Comparison of ENCODE assay signal across 10 cellular contexts in the genomic region with DNA sequence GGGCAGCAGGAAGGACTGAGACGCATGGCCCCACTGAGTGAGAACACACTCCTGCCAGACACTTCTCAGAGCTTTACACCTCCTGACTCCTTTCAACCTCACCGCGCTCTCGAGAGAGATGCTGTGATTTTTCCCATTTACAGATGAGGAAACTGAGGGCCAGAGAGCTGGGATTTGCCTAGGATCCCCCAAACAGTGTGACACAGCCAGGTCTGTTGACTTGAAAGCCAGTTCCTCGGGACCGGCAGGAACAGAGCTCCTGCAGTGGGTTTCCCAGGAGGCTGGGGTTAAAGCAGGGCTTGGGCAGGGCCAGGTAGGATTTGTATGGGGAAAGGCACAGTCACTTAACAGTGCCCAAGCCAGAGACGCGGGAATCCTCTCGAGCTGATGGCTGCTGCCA.
DNase-seq lines count a peak whose midpoint lies in the region; ATAC-seq and TF ChIP-seq lines count a peak whose summit lies in the region.
"Had no signal": no experiment of that assay in that cellular context is flagged by ENCODE, and none has a peak within 500 bp of the region (broad histone marks: within the 10 kb centered on the region; RNA-seq: fewer than 3 reads in every experiment).

No MANE protein-coding gene starts in this region.

- WGBS in heart left ventricle, 4 donors = 88 to 90% (median 89%) methylated on average over 6 to 9 of the region's 9 CpGs
- WGBS in endodermal cell (ENCODE audit: insufficient coverage in 1 of 2, insufficient read length in 1 of 2), 2 experiments = 90 to 93% methylated on average over 7 to 9 of the region's 9 CpGs

- H3K27me3 ChIP-seq in heart left ventricle = no peaks in the 10 kb centered on the region
- H3K27me3 ChIP-seq in endodermal cell (ENCODE audit: control insufficient read depth, insufficient read depth, low read length, poor library complexity, severe bottlenecking) = no peaks in the 10 kb centered on the region
- no peaks in the 10 kb centered on the region for H3K27me3 ChIP-seq in osteoblast (ENCODE audit: insufficient read depth, low read length)
- no peaks in the 10 kb centered on the region for H3K27me3 ChIP-seq in uterus

- no peaks in the 10 kb centered on the region for H3K36me3 Mint-ChIP-seq in endodermal cell (ENCODE audit: low read depth)
- peaks cover 2% of the 10 kb centered on the region for H3K36me3 Mint-ChIP-seq in activated CD8-positive, alpha-beta memory T cell treated with anti-CD3 and anti-CD28 coated beads, Interleukin-2, amount 10 ng/mL, durations not matched to agents 7 days and 5 days

- no peak overlapping the region for H3K4me2 ChIP-seq in osteoblast (ENCODE audit: insufficient read depth, low read length)

- H3K27ac ChIP-seq in heart left ventricle (peak overlapping the region; percentile 75 to 99 (median 94)), endodermal cell (ENCODE audit: low read depth, low read length) (peak overlapping the region; percentile 63), osteoblast (ENCODE audit: low read depth, low read length) (peak overlapping the region; percentile 98), uterus (peak overlapping the region; percentile 95 to 98)

- peaks cover 21% of the 10 kb centered on the region for H3K4me1 Mint-ChIP-seq in endodermal cell
- peaks cover 30% of the 10 kb centered on the region for H3K4me1 Mint-ChIP-seq in activated CD8-positive, alpha-beta memory T cell treated with anti-CD3 and anti-CD28 coated beads, Interleukin-2, amount 10 ng/mL, durations not matched to agents 7 days and 5 days

- CTCF ChIA-PET in activated CD8-positive, alpha-beta memory T cell treated with anti-CD3 and anti-CD28 coated beads, Interleukin-2, amount 10 ng/mL, durations not matched to agents 7 days and 5 days (lab: Charles Lee) = no interaction called here

- H4K20me1 ChIP-seq in osteoblast (ENCODE audit: insufficient read depth, low read length) = no peaks in the 10 kb centered on the region

- DNase-seq in heart left ventricle (no peak), Right ventricle myocardium superior (no peak), endodermal cell (no peak), osteoblast (ENCODE audit: insufficient read length, low spot score, missing footprints) (peak; percentile 57), uterus (no peak)
- DNase-seq in activated CD8-positive, alpha-beta memory T cell treated with anti-CD3 and anti-CD28 coated beads, Interleukin-2, amount 10 ng/mL, durations not matched to agents 7 days and 5 days = no peak
- DNase-seq in stimulated activated CD4-positive, alpha-beta T cell treated with anti-CD3 and anti-CD28 coated beads, Interleukin-4, amount 100 ng/mL, for 24 hours = no peak
- DNase-seq: activated CD8-positive, alpha-beta memory T cell treated with anti-CD3 and anti-CD28 coated beads, Interleukin-2, amount 50 U/mL, for 4 hours; NCI-H69 had no signal

- no peaks in the 10 kb centered on the region for H3K9me3 Mint-ChIP-seq in endodermal cell
- no peaks in the 10 kb centered on the region for H3K9me3 Mint-ChIP-seq in activated CD8-positive, alpha-beta memory T cell treated with anti-CD3 and anti-CD28 coated beads, Interleukin-2, amount 10 ng/mL, durations not matched to agents 7 days and 5 days (ENCODE audit: low read depth)

- TF ChIP-seq CTCF in heart left ventricle (IDR thresholded peaks at IDR 0.05) = no peak
- TF ChIP-seq CTCF in endodermal cell (conservative IDR thresholded peaks at IDR 0.05) = no peak
- no peak for TF ChIP-seq CTCF in osteoblast (IDR thresholded peaks at IDR 0.05; ENCODE audit: extremely low read depth, low read depth, low read length)
- no peak for TF ChIP-seq CTCF in uterus (IDR thresholded peaks at IDR 0.05)

- H3K4me3 ChIP-seq in heart left ventricle = no peak overlapping the region
- H3K4me3 ChIP-seq in endodermal cell (ENCODE audit: low read length) = no peak overlapping the region
- H3K4me3 ChIP-seq in osteoblast (ENCODE audit: insufficient read depth, low read length) = no peak overlapping the region
- H3K4me3 ChIP-seq in uterus = no peak overlapping the region

- H3K4me3 Mint-ChIP-seq in endodermal cell = no peak overlapping the region
- no peak overlapping the region for H3K4me3 Mint-ChIP-seq in activated CD8-positive, alpha-beta memory T cell treated with anti-CD3 and anti-CD28 coated beads, Interleukin-2, amount 10 ng/mL, durations not matched to agents 7 days and 5 days

- no peak overlapping the region for H3K9ac ChIP-seq in endodermal cell (ENCODE audit: extremely low read depth, low read length, poor library complexity, severe bottlenecking)

- peaks cover 0 to 3% (median 0%) of the 10 kb centered on the region in 9 donors for H3K36me3 ChIP-seq in heart left ventricle
- H3K36me3 ChIP-seq in endodermal cell (ENCODE audit: control insufficient read depth, insufficient read depth, low read length) = peaks cover 4% of the 10 kb centered on the region
- H3K36me3 ChIP-seq in osteoblast (ENCODE audit: insufficient read depth, low read length) = peaks cover 28% of the 10 kb centered on the region
- no peaks in the 10 kb centered on the region for H3K36me3 ChIP-seq in uterus

- ATAC-seq in heart left ventricle = no peak
- ATAC-seq in Right ventricle myocardium superior (ENCODE audit: poor library complexity) = no peak
- ATAC-seq in activated CD8-positive, alpha-beta memory T cell treated with anti-CD3 and anti-CD28 coated beads, Interleukin-2, amount 10 ng/mL, durations not matched to agents 7 days and 5 days = no peak
- no peak for ATAC-seq in GM21825 (IDR thresholded peaks at IDR 0.05; ENCODE audit: unreplicated experiment)

- H2AFZ ChIP-seq in osteoblast (ENCODE audit: low read length) = no peak overlapping the region

- H3K4me1 ChIP-seq in heart left ventricle (peaks cover 30 to 99% (median 75%) of the 10 kb centered on the region in 12 donors), endodermal cell (ENCODE audit: control insufficient read depth, insufficient read depth, low read length) (peaks cover 14% of the 10 kb centered on the region), osteoblast (ENCODE audit: insufficient read depth, low read length) (peaks cover 69% of the 10 kb centered on the region), uterus (peaks cover 27 to 42% of the 10 kb centered on the region in 2 donors)

- H3K79me2 ChIP-seq in osteoblast (ENCODE audit: insufficient read depth, low read length) = no peaks in the 10 kb centered on the region

- intact Hi-C loops in heart left ventricle (cut with DNase I) = loop anchor here in 1 of 10 donors (5.0 kb wide), 1 partner anchor 199 kb away; no protein-coding TSS in a partner anchor
- intact Hi-C loops in Right ventricle myocardium superior (cut with DNase I) = no loop called here
- intact Hi-C loops in uterus (cut with DNase I; ENCODE audit: low total_unique reads) = no loop called here

- TF ChIP-seq POLR2A in heart left ventricle (IDR thresholded peaks at IDR 0.05) (no peak), uterus (IDR thresholded peaks at IDR 0.05) (no peak)

- H3K9me3 ChIP-seq in heart left ventricle (no peaks in the 10 kb centered on the region), endodermal cell (ENCODE audit: control insufficient read depth, low read length) (no peaks in the 10 kb centered on the region), osteoblast (ENCODE audit: low read depth, low read length) (no peaks in the 10 kb centered on the region), uterus (no peaks in the 10 kb centered on the region)

- no peaks in the 10 kb centered on the region for H3K27me3 Mint-ChIP-seq in endodermal cell (ENCODE audit: insufficient read depth)
- H3K27me3 Mint-ChIP-seq in activated CD8-positive, alpha-beta memory T cell treated with anti-CD3 and anti-CD28 coated beads, Interleukin-2, amount 10 ng/mL, durations not matched to agents 7 days and 5 days = no peaks in the 10 kb centered on the region

- H3K27ac Mint-ChIP-seq in endodermal cell = peak overlapping the region; percentile 19
- H3K27ac Mint-ChIP-seq in activated CD8-positive, alpha-beta memory T cell treated with anti-CD3 and anti-CD28 coated beads, Interleukin-2, amount 10 ng/mL, durations not matched to agents 7 days and 5 days = no peak overlapping the region
